24 cellular contexts compared by ENCODE assay signal in the genomic region with DNA sequence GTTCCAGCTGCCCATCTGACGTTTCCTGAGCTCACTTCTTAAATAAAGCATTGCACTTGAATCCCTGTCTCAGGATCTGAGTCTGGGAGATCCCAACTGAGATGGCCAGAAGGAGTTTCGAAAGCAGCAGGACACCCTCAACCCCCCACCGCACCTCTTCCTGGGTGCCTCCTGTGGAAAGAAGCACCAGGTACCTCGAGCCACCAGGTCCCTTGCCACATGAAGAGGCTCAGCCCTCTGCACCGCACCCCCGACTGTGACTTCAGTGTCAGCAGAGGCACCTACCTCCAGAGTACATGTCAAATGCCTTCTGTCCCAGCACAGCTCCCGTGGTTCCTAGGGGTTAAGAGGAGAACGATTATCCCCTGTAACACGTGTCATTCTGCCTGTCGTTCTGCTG. TPM values are rescaled to one million over a fixed set of nuclear protein-coding genes. Genes with fewer than 3 reads are reported as not detected.
"Had no signal": no experiment of that assay in that cellular context is flagged by ENCODE, and none has a peak within 500 bp of the region (broad histone marks: within the 10 kb centered on the region; RNA-seq: fewer than 3 reads in every experiment).

No MANE protein-coding gene starts in this region.

- H3K36me3 ChIP-seq: adrenal gland, brain microvascular endothelial cell, breast epithelium had no signal

- H3K36me3 Mint-ChIP-seq: activated CD4-positive, alpha-beta memory T cell treated with anti-CD3 and anti-CD28 coated beads for 36 hours; activated naive CD4-positive, alpha-beta T cell treated with anti-CD3 and anti-CD28 coated beads, Interleukin-2, amount 50 U/mL, for 72 hours; activated naive CD8-positive, alpha-beta T cell treated with anti-CD3 and anti-CD28 coated beads for 36 hours had no signal

- FAIRE-seq: TTC549 had no signal

- H3K9me3 ChIP-seq: adrenal gland, body of pancreas, breast epithelium had no signal

- H3K27ac ChIP-seq: adrenal gland, body of pancreas, brain microvascular endothelial cell, breast epithelium had no signal

- H3K27me3 Mint-ChIP-seq: activated CD4-positive, alpha-beta memory T cell treated with anti-CD3 and anti-CD28 coated beads for 36 hours; activated CD4-positive, alpha-beta T cell treated with anti-CD3 and anti-CD28 coated beads, Interleukin-2, amount 10 ng/mL, durations not matched to agents 24 days and 14 days; activated CD8-positive, alpha-beta T cell treated with anti-CD3 and anti-CD28 coated beads for 36 hours; activated naive CD8-positive, alpha-beta T cell treated with anti-CD3 and anti-CD28 coated beads for 36 hours; activated T-cell treated with anti-CD3 and anti-CD28 coated beads, Interleukin-2, amount 50 U/mL, for 24 hours had no signal

- H3K27ac Mint-ChIP-seq: activated B cell treated with CpG ODN at 0.5 μM for 24 hours; activated CD4-positive, alpha-beta memory T cell treated with anti-CD3 and anti-CD28 coated beads for 36 hours; activated CD4-positive, alpha-beta T cell treated with anti-CD3 and anti-CD28 coated beads, Interleukin-2, amount 10 ng/mL, durations not matched to agents 24 days and 14 days; activated CD8-positive, alpha-beta T cell treated with anti-CD3 and anti-CD28 coated beads for 36 hours; activated naive CD4-positive, alpha-beta T cell treated with anti-CD3 and anti-CD28 coated beads for 36 hours; activated naive CD4-positive, alpha-beta T cell treated with anti-CD3 and anti-CD28 coated beads, Interleukin-2, amount 50 U/mL, for 72 hours; activated naive CD8-positive, alpha-beta T cell treated with anti-CD3 and anti-CD28 coated beads for 36 hours; activated T-cell treated with anti-CD3 and anti-CD28 coated beads, Interleukin-2, amount 50 U/mL, for 24 hours; activated T-helper 2 cell treated with anti-CD3 and anti-CD28 coated beads, Interferon-gamma antibody, Interleukin-2, Interleukin-4, amounts not matched to agents 10 μg/mL and 5 μg/mL and 100 μg/mL, durations not matched to agents 14 hours and 24 hours and 36 hours; T-helper 1 cell treated with Interleukin-12 subunit alpha and Interleukin-12 subunit beta and Interleukin-4 antibody, amounts not matched to agents 30 μg/mL and 1 μg/mL, for 36 hours; T-helper 2 cell treated with Interferon-gamma antibody and Interleukin-4, amounts not matched to agents 5 μg/mL and 100 μg/mL, for 36 hours had no signal

- H3K9me3 Mint-ChIP-seq: activated B cell treated with CpG ODN at 0.5 μM for 24 hours; activated CD4-positive, alpha-beta memory T cell treated with anti-CD3 and anti-CD28 coated beads for 36 hours; activated CD4-positive, alpha-beta T cell treated with anti-CD3 and anti-CD28 coated beads, Interleukin-2, amount 10 ng/mL, durations not matched to agents 24 days and 14 days; activated CD8-positive, alpha-beta T cell treated with anti-CD3 and anti-CD28 coated beads for 36 hours; activated naive CD4-positive, alpha-beta T cell treated with anti-CD3 and anti-CD28 coated beads for 36 hours; activated naive CD4-positive, alpha-beta T cell treated with anti-CD3 and anti-CD28 coated beads, Interleukin-2, amount 50 U/mL, for 72 hours; activated naive CD8-positive, alpha-beta T cell treated with anti-CD3 and anti-CD28 coated beads for 36 hours; activated T-cell treated with anti-CD3 and anti-CD28 coated beads, Interleukin-2, amount 50 U/mL, for 24 hours; activated T-helper 2 cell treated with anti-CD3 and anti-CD28 coated beads, Interferon-gamma antibody, Interleukin-2, Interleukin-4, amounts not matched to agents 10 μg/mL and 5 μg/mL and 100 μg/mL, durations not matched to agents 14 hours and 24 hours and 36 hours; T-helper 1 cell treated with Interleukin-12 subunit alpha and Interleukin-12 subunit beta and Interleukin-4 antibody, amounts not matched to agents 30 μg/mL and 1 μg/mL, for 36 hours; T-helper 2 cell treated with Interferon-gamma antibody and Interleukin-4, amounts not matched to agents 5 μg/mL and 100 μg/mL, for 36 hours had no signal

- H3K4me1 ChIP-seq: adrenal gland, breast epithelium had no signal

- DNase-seq: activated effector memory CD4-positive, alpha-beta T cell treated with Interleukin-2 at 50 U/mL for 16 hours; activated gamma-delta T cell; central memory CD4-positive, alpha-beta T cell had no signal

- H3K4me1 Mint-ChIP-seq: activated CD4-positive, alpha-beta T cell treated with anti-CD3 and anti-CD28 coated beads, Interleukin-2, amount 10 ng/mL, durations not matched to agents 24 days and 14 days had no signal

- H3K27me3 ChIP-seq: adrenal gland, body of pancreas, brain microvascular endothelial cell, breast epithelium had no signal

- H3K4me3 Mint-ChIP-seq: activated B cell treated with CpG ODN at 0.5 μM for 24 hours; activated CD4-positive, alpha-beta memory T cell treated with anti-CD3 and anti-CD28 coated beads for 36 hours; activated CD4-positive, alpha-beta T cell treated with anti-CD3 and anti-CD28 coated beads, Interleukin-2, amount 10 ng/mL, durations not matched to agents 24 days and 14 days; activated CD8-positive, alpha-beta T cell treated with anti-CD3 and anti-CD28 coated beads for 36 hours; activated naive CD4-positive, alpha-beta T cell treated with anti-CD3 and anti-CD28 coated beads for 36 hours; activated naive CD8-positive, alpha-beta T cell treated with anti-CD3 and anti-CD28 coated beads for 36 hours; activated T-cell treated with anti-CD3 and anti-CD28 coated beads, Interleukin-2, amount 50 U/mL, for 24 hours; T-helper 1 cell treated with Interleukin-12 subunit alpha and Interleukin-12 subunit beta and Interleukin-4 antibody, amounts not matched to agents 30 μg/mL and 1 μg/mL, for 36 hours; T-helper 2 cell treated with Interferon-gamma antibody and Interleukin-4, amounts not matched to agents 5 μg/mL and 100 μg/mL, for 36 hours had no signal

- H3K4me3 ChIP-seq: adrenal gland, body of pancreas, breast epithelium had no signal

RNA-seq across cellular contexts. Expression of a gene that starts 26.7 kb away (rescaled TPM):
- total RNA-seq: activated B cell treated with CpG ODN at 0.5 μM for 24 hours; activated CD4-positive, alpha-beta memory T cell treated with anti-CD3 and anti-CD28 coated beads for 36 hours; activated CD4-positive, alpha-beta T cell treated with anti-CD3 and anti-CD28 coated beads, Interleukin-2, amount 10 ng/mL, durations not matched to agents 24 days and 14 days; activated CD8-positive, alpha-beta memory T cell treated with anti-CD3 and anti-CD28 coated beads for 36 hours; activated CD8-positive, alpha-beta T cell treated with anti-CD3 and anti-CD28 coated beads for 36 hours; activated naive CD4-positive, alpha-beta T cell treated with anti-CD3 and anti-CD28 coated beads for 36 hours; activated naive CD4-positive, alpha-beta T cell treated with anti-CD3 and anti-CD28 coated beads, Interleukin-2, amount 50 U/mL, for 72 hours; activated naive CD8-positive, alpha-beta T cell treated with anti-CD3 and anti-CD28 coated beads for 36 hours; activated T-helper 2 cell treated with anti-CD3 and anti-CD28 coated beads, Interferon-gamma antibody, Interleukin-2, Interleukin-4, amounts not matched to agents 10 μg/mL and 5 μg/mL and 100 μg/mL, durations not matched to agents 14 hours and 24 hours and 36 hours; aorta; astrocyte; cardiac septum; cerebellum had no signal
